29 cellular contexts compared by ENCODE assay signal in the genomic region with DNA sequence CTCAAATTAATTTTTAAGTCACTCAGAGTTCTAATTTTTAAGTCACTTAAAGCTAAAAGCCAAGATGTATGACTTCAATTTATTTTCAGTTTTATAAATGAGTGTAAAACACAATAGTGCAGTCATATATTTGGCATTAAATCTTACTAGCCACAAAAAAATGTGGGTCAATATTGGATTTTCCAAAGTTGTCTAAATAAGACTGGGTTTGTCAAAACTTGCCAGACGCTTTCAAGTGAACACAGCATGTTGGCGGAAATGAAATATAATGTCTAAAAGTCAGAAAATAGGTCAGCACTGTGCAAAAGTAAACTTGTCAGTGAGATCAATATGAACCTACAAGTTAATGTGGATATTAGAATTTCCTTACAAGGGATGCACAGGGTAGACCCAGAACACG.
"Had no signal": no experiment of that assay in that cellular context is flagged by ENCODE, and none has a peak within 500 bp of the region (broad histone marks: within the 10 kb centered on the region; RNA-seq: fewer than 3 reads in every experiment).

No MANE protein-coding gene starts in this region.

- H3K79me2 ChIP-seq: parathyroid adenoma had no signal

- H3K27ac Mint-ChIP-seq: naive thymus-derived CD8-positive, alpha-beta T cell; natural killer cell treated with Interleukin-12 subunit alpha and Interleukin-12 subunit beta and Interleukin-15 and Interleukin-18, amount 100 ng/mL, for 72 hours; progenitor cell of endocrine pancreas; stimulated activated effector memory CD8-positive, alpha-beta T cell treated with anti-CD3 and anti-CD28 coated beads, Interleukin-12 subunit alpha, Interleukin-12 subunit beta, amount 100 ng/mL, for 72 hours; stimulated activated naive B cell treated with anti-CD40 and anti-IgM and Interleukin-4, amounts not matched to agents 10 μg/mL and 1 μg/mL and 100 μg/mL, for 72 hours; stimulated activated naive CD8-positive, alpha-beta T cell treated with anti-CD3 and anti-CD28 coated beads, Interleukin-15, Interleukin-2, amounts not matched to agents 100 ng/mL and 50 ng/mL, for 24 hours had no signal

- FAIRE-seq: small intestine, urothelium cell line had no signal

- H3K27ac ChIP-seq: neutrophil, ovary, parathyroid adenoma, psoas muscle, right lobe of liver, sigmoid colon, stomach, thoracic aorta, thyroid gland, upper lobe of left lung, vagina had no signal

- H2AFZ ChIP-seq: parathyroid adenoma had no signal

- H3K4me1 Mint-ChIP-seq: naive thymus-derived CD8-positive, alpha-beta T cell; stimulated activated effector memory CD8-positive, alpha-beta T cell treated with anti-CD3 and anti-CD28 coated beads, Interleukin-12 subunit alpha, Interleukin-12 subunit beta, amount 100 ng/mL, for 72 hours; stimulated activated naive B cell treated with anti-CD40 and anti-IgM and Interleukin-4, amounts not matched to agents 10 μg/mL and 1 μg/mL and 100 μg/mL, for 72 hours had no signal

- H3K36me3 Mint-ChIP-seq: naive thymus-derived CD8-positive, alpha-beta T cell; natural killer cell treated with Interleukin-12 subunit alpha and Interleukin-12 subunit beta and Interleukin-15 and Interleukin-18, amount 100 ng/mL, for 72 hours; stimulated activated effector memory CD8-positive, alpha-beta T cell treated with anti-CD3 and anti-CD28 coated beads, Interleukin-12 subunit alpha, Interleukin-12 subunit beta, amount 100 ng/mL, for 72 hours; stimulated activated naive B cell treated with anti-CD40 and anti-IgM and Interleukin-4, amounts not matched to agents 10 μg/mL and 1 μg/mL and 100 μg/mL, for 72 hours had no signal

- H3K4me1 ChIP-seq: parathyroid adenoma, psoas muscle, sigmoid colon, stomach, thyroid gland, upper lobe of left lung, vagina had no signal

- H3K9me3 ChIP-seq: neutrophil, ovary, psoas muscle, right lobe of liver, sigmoid colon, stomach, thoracic aorta, thyroid gland, tibial nerve, upper lobe of left lung, vagina had no signal

- H3K4me3 ChIP-seq: ovary, psoas muscle, right lobe of liver, sigmoid colon, stomach, thoracic aorta, thyroid gland, tibial nerve, upper lobe of left lung, vagina had no signal

- H3K4me3 Mint-ChIP-seq: naive thymus-derived CD8-positive, alpha-beta T cell; natural killer cell treated with Interleukin-12 subunit alpha and Interleukin-12 subunit beta and Interleukin-15 and Interleukin-18, amount 100 ng/mL, for 72 hours; stimulated activated effector memory CD8-positive, alpha-beta T cell treated with anti-CD3 and anti-CD28 coated beads, Interleukin-12 subunit alpha, Interleukin-12 subunit beta, amount 100 ng/mL, for 72 hours; stimulated activated naive B cell treated with anti-CD40 and anti-IgM and Interleukin-4, amounts not matched to agents 10 μg/mL and 1 μg/mL and 100 μg/mL, for 72 hours; stimulated activated naive CD8-positive, alpha-beta T cell treated with anti-CD3 and anti-CD28 coated beads, Interleukin-15, Interleukin-2, amounts not matched to agents 100 ng/mL and 50 ng/mL, for 24 hours had no signal

- ATAC-seq: naive thymus-derived CD8-positive, alpha-beta T cell; natural killer cell treated with Interleukin-12 subunit alpha and Interleukin-12 subunit beta and Interleukin-15 and Interleukin-18, amount 100 ng/mL, for 72 hours; psoas muscle; stimulated activated effector memory CD8-positive, alpha-beta T cell treated with anti-CD3 and anti-CD28 coated beads, Interleukin-12 subunit alpha, Interleukin-12 subunit beta, amount 100 ng/mL, for 72 hours; stimulated activated naive B cell treated with anti-CD40 and anti-IgM and Interleukin-4, amounts not matched to agents 10 μg/mL and 1 μg/mL and 100 μg/mL, for 72 hours had no signal

- H3K9me3 Mint-ChIP-seq: stimulated activated naive B cell treated with anti-CD40 and anti-IgM and Interleukin-4, amounts not matched to agents 10 μg/mL and 1 μg/mL and 100 μg/mL, for 72 hours; stimulated activated naive CD8-positive, alpha-beta T cell treated with anti-CD3 and anti-CD28 coated beads, Interleukin-15, Interleukin-2, amounts not matched to agents 100 ng/mL and 50 ng/mL, for 24 hours had no signal

- H3K9ac ChIP-seq: parathyroid adenoma had no signal

- H3K27me3 ChIP-seq: neutrophil, ovary, right lobe of liver, sigmoid colon, stomach, thyroid gland, tibial nerve, upper lobe of left lung, vagina had no signal

- DNase-seq: naive thymus-derived CD8-positive, alpha-beta T cell; nucleus accumbens; ovary; posterior cingulate gyrus; psoas muscle; right cardiac atrium; right lobe of liver; sigmoid colon; small intestine; stimulated activated CD4-positive, alpha-beta T cell treated with anti-CD3 and anti-CD28 coated beads, Interleukin-15, amount 100 ng/mL, for 24 hours; stimulated activated CD4-positive, alpha-beta T cell treated with anti-CD3 and anti-CD28 coated beads, Interleukin-2, amount 100 ng/mL, for 24 hours; stimulated activated CD4-positive, alpha-beta T cell treated with anti-CD3 and anti-CD28 coated beads, Interleukin-2, amount 100 ng/mL, for 48 hours; stimulated activated CD4-positive, alpha-beta T cell treated with anti-CD3 and anti-CD28 coated beads, Interleukin-4, amount 100 ng/mL, for 24 hours; stimulated activated naive B cell treated with anti-CD40 and anti-IgM and Interleukin-4, amounts not matched to agents 10 μg/mL and 1 μg/mL and 100 μg/mL, for 72 hours; stimulated activated naive CD4-positive, alpha-beta T cell treated with Interleukin-2 at 50 U/mL for 16 hours; stomach; thyroid gland; trophoblast cell; upper lobe of left lung had no signal

- H3K36me3 ChIP-seq: neutrophil, ovary, right lobe of liver, thyroid gland, upper lobe of left lung, vagina had no signal

- H3K27me3 Mint-ChIP-seq: naive thymus-derived CD8-positive, alpha-beta T cell; natural killer cell treated with Interleukin-12 subunit alpha and Interleukin-12 subunit beta and Interleukin-15 and Interleukin-18, amount 100 ng/mL, for 72 hours; progenitor cell of endocrine pancreas; stimulated activated naive B cell treated with anti-CD40 and anti-IgM and Interleukin-4, amounts not matched to agents 10 μg/mL and 1 μg/mL and 100 μg/mL, for 72 hours; stimulated activated naive CD8-positive, alpha-beta T cell treated with anti-CD3 and anti-CD28 coated beads, Interleukin-15, Interleukin-2, amounts not matched to agents 100 ng/mL and 50 ng/mL, for 24 hours had no signal
